ENCODE assay signal across 17 cellular contexts in the genomic region with DNA sequence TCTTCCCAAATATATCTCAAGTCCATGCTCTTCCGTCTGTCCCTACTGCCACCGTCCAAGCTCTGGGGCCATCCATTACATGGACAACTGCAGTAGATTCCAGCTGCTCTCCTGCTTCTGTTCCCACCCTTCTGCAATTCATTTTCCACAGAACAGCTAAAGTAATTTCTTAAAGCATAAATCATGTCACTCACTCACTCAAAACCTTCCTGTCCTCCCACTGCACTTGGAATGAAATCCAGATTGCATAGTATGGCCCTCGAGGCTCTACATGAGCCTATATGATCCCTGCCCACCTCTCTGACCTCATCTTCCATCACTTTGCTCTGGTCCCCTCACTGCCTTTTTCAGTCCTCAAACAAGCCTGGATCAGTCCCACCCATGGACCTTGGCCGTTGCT. TPM values are rescaled to one million over a fixed set of nuclear protein-coding genes. Genes with fewer than 3 reads are reported as not detected.
DNase-seq lines count a peak whose midpoint lies in the region; ATAC-seq and TF ChIP-seq lines count a peak whose summit lies in the region.
"Had no signal": no experiment of that assay in that cellular context is flagged by ENCODE, and none has a peak within 500 bp of the region (broad histone marks: within the 10 kb centered on the region; RNA-seq: fewer than 3 reads in every experiment).

No MANE protein-coding gene starts in this region.

- H4K20me1 ChIP-seq in osteoblast (ENCODE audit: insufficient read depth, low read length), result no peaks in the 10 kb centered on the region

- H3K36me3 Mint-ChIP-seq in T-helper 17 cell (ENCODE audit: low read depth), result peaks cover 6% of the 10 kb centered on the region
- peaks cover 27% of the 10 kb centered on the region for H3K36me3 Mint-ChIP-seq in endothelial cell (ENCODE audit: low read depth, unreplicated experiment)
- peaks cover 34% of the 10 kb centered on the region for H3K36me3 Mint-ChIP-seq in osteocyte (ENCODE audit: unreplicated experiment)

- H3K9me3 Mint-ChIP-seq in endothelial cell (ENCODE audit: unreplicated experiment), result no peaks in the 10 kb centered on the region
- H3K9me3 Mint-ChIP-seq in osteocyte (ENCODE audit: unreplicated experiment), result peaks cover 6% of the 10 kb centered on the region

- H3K4me1 Mint-ChIP-seq in T-helper 17 cell, result peaks cover 50% of the 10 kb centered on the region
- peaks cover 29% of the 10 kb centered on the region for H3K4me1 Mint-ChIP-seq in endothelial cell (ENCODE audit: unreplicated experiment)
- H3K4me1 Mint-ChIP-seq in osteocyte (ENCODE audit: unreplicated experiment), result peaks cover 84% of the 10 kb centered on the region

- H3K27ac Mint-ChIP-seq in T-helper 17 cell (peak overlapping the region; percentile 0), endothelial cell (ENCODE audit: unreplicated experiment) (no peak overlapping the region), osteocyte (ENCODE audit: unreplicated experiment) (peak overlapping the region; percentile 89)
- H3K27ac Mint-ChIP-seq: CD14-positive monocyte had no signal

- ATAC-seq in T-helper 17 cell, result no peak
- ATAC-seq in aorta (ENCODE audit: low FRiP score), result no peak

- H3K27ac ChIP-seq in aorta (ENCODE audit: low read depth in 1 of 2, low read length in 2 of 2) (peak overlapping the region; percentile 26 to 85), osteoblast (ENCODE audit: low read depth, low read length) (no peak overlapping the region)

- TF ChIP-seq CTCF in endothelial cell (IDR thresholded peaks at IDR 0.05; ENCODE audit: unreplicated experiment) (no peak), osteocyte (IDR thresholded peaks at IDR 0.05) (no peak), osteoblast (IDR thresholded peaks at IDR 0.05; ENCODE audit: extremely low read depth, low read depth, low read length) (no peak)

- peaks cover 79% of the 10 kb centered on the region for H3K79me2 ChIP-seq in osteoblast (ENCODE audit: insufficient read depth, low read length)

- 48 to 51% methylated on average over 4 of the region's 4 CpGs for WGBS in aorta, 2 donors

- H3K4me1 ChIP-seq in aorta (ENCODE audit: control insufficient read depth in 1 of 2, insufficient read depth in 2 of 2, low read length in 2 of 2), result peaks cover 6 to 14% of the 10 kb centered on the region in 2 donors
- peaks cover 38% of the 10 kb centered on the region for H3K4me1 ChIP-seq in osteoblast (ENCODE audit: insufficient read depth, low read length)

- intact Hi-C loops in aorta (cut with DNase I), result loop anchor here (5.0 to 10.0 kb wide), 2 partner anchors 111 to 116 kb away; no protein-coding TSS in a partner anchor

- no peaks in the 10 kb centered on the region for H3K27me3 Mint-ChIP-seq in T-helper 17 cell
- H3K27me3 Mint-ChIP-seq in endothelial cell (ENCODE audit: unreplicated experiment), result no peaks in the 10 kb centered on the region
- no peaks in the 10 kb centered on the region for H3K27me3 Mint-ChIP-seq in osteocyte (ENCODE audit: unreplicated experiment)

- H3K4me3 Mint-ChIP-seq in T-helper 17 cell (peak overlapping the region; percentile 10), endothelial cell (ENCODE audit: unreplicated experiment) (peak overlapping the region; percentile 38), osteocyte (ENCODE audit: unreplicated experiment) (no peak overlapping the region)
- H3K4me3 Mint-ChIP-seq: CD14-positive monocyte had no signal

- DNase-seq in T-helper 17 cell (no peak), endothelial cell (ENCODE audit: low spot score) (no peak), osteocyte (ENCODE audit: extremely low spot score, unreplicated experiment) (no peak), aorta (no peak), activated gamma-delta T cell (lab: John Stamatoyannopoulos, UW) (no peak), kidney tubule cell (ENCODE audit: low spot score) (no peak), osteoblast (ENCODE audit: insufficient read length, low spot score, missing footprints) (no peak)
- DNase-seq: ACHN; AML-193; COR-L47; H7; NCI-H1417; NCI-H187 treated with DMSO at 0.1 percent for 48 hours; NCI-H446 treated with DMSO at 0.1 percent for 48 hours; NK-92 treated with Interleukin-12 subunit alpha and Interleukin-12 subunit beta, amount 100 ng/mL, for 24 hours; SHP77 had no signal

- no peak overlapping the region for H3K4me2 ChIP-seq in osteoblast (ENCODE audit: insufficient read depth, low read length)

- no peak overlapping the region for H2AFZ ChIP-seq in osteoblast (ENCODE audit: low read length)

- H3K27me3 ChIP-seq in aorta (ENCODE audit: control insufficient read depth in 1 of 2, insufficient read depth in 2 of 2, low read length in 1 of 2) (no peaks in the 10 kb centered on the region), osteoblast (ENCODE audit: insufficient read depth, low read length) (no peaks in the 10 kb centered on the region)

- H3K36me3 ChIP-seq in aorta (ENCODE audit: control insufficient read depth in 1 of 2, insufficient read depth in 2 of 2, low read length in 1 of 2) (no peaks in the 10 kb centered on the region), osteoblast (ENCODE audit: insufficient read depth, low read length) (no peaks in the 10 kb centered on the region)

- H3K4me3 ChIP-seq in aorta (ENCODE audit: low read length in 2 of 2), result no peak overlapping the region
- H3K4me3 ChIP-seq in osteoblast (ENCODE audit: insufficient read depth, low read length), result no peak overlapping the region

- H3K9me3 ChIP-seq in T-helper 17 cell (ENCODE audit: control insufficient read depth, low read length, poor library complexity, severe bottlenecking), result no peaks in the 10 kb centered on the region
- H3K9me3 ChIP-seq in aorta (ENCODE audit: control insufficient read depth, low read length), result no peaks in the 10 kb centered on the region
- no peaks in the 10 kb centered on the region for H3K9me3 ChIP-seq in osteoblast (ENCODE audit: low read depth, low read length)

RNA-seq across cellular contexts. Expression of a gene that starts 10.9 kb away (rescaled TPM):
- total RNA-seq in T-helper 17 cell, result 10 to 100 TPM; 66.1 to 66.3 TPM
- 181 TPM for total RNA-seq in endothelial cell (ENCODE audit: unreplicated experiment)
- total RNA-seq in osteocyte, result 295 and 312 TPM in 2 replicates
- 10 to 100 TPM; 87.1 to 96.8 TPM for total RNA-seq in aorta
- polyA plus RNA-seq in aorta, result 10 to 100 TPM; 15.3 TPM
- total RNA-seq in osteoblast, result 71.7 and 76.9 TPM in 2 replicates
